ENCODE assay signal across 1 cellular context in the genomic region with DNA sequence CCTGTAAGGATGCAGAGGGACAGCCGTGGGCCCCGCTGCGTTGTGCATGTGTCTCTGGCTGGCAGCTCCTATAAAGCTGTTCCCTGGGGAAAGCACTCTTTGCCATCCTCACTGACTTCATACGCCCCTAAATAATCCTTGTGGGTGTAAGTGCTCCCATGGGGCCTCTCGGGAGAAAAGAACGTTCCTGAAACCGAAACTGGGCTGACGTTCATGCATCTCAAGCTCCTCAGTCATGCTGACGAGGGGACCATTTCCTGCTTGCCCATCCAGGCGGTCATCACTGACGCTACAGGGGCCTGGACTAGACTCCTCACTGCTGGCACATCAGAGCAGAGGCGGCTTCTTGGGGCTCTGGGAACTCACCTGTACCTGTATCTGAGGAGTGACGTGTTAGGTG.
TF ChIP-seq lines count a peak whose summit lies in the region.

No MANE protein-coding gene starts in this region.

TF ChIP-seq in GM12878, 131 proteins besides CTCF, POLR2A, EP300 and RAD21 (continued from another document and continues in another):
- TF ChIP-seq, protein P1, sequence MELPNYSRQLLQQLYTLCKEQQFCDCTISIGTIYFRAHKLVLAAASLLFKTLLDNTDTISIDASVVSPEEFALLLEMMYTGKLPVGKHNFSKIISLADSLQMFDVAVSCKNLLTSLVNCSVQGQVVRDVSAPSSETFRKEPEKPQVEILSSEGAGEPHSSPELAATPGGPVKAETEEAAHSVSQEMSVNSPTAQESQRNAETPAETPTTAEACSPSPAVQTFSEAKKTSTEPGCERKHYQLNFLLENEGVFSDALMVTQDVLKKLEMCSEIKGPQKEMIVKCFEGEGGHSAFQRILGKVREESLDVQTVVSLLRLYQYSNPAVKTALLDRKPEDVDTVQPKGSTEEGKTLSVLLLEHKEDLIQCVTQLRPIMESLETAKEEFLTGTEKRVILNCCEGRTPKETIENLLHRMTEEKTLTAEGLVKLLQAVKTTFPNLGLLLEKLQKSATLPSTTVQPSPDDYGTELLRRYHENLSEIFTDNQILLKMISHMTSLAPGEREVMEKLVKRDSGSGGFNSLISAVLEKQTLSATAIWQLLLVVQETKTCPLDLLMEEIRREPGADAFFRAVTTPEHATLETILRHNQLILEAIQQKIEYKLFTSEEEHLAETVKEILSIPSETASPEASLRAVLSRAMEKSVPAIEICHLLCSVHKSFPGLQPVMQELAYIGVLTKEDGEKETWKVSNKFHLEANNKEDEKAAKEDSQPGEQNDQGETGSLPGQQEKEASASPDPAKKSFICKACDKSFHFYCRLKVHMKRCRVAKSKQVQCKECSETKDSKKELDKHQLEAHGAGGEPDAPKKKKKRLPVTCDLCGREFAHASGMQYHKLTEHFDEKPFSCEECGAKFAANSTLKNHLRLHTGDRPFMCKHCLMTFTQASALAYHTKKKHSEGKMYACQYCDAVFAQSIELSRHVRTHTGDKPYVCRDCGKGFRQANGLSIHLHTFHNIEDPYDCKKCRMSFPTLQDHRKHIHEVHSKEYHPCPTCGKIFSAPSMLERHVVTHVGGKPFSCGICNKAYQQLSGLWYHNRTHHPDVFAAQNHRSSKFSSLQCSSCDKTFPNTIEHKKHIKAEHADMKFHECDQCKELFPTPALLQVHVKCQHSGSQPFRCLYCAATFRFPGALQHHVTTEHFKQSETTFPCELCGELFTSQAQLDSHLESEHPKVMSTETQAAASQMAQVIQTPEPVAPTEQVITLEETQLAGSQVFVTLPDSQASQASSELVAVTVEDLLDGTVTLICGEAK (IDR thresholded peaks at IDR 0.05; ENCODE audit: borderline replicate concordance), result no peak
- TF ChIP-seq SUPT20H (IDR thresholded peaks at IDR 0.05; ENCODE audit: borderline replicate concordance, control insufficient read depth, low read depth, low read length), result no peak
- TF ChIP-seq RUNX3 (IDR thresholded peaks at IDR 0.05; ENCODE audit: low read length), result peak; percentile 61; the same call in 1 of the 2 replicates
- peak; percentile 51; the same call in 1 of the 2 replicates for TF ChIP-seq TCF12 (IDR thresholded peaks at IDR 0.05; ENCODE audit: low read depth, low read length)
- TF ChIP-seq BACH1 (IDR thresholded peaks at IDR 0.05; ENCODE audit: borderline replicate concordance), result no peak
- TF ChIP-seq WRNIP1 (IDR thresholded peaks at IDR 0.05; ENCODE audit: borderline replicate concordance, low read depth, low read length), result no peak
- TF ChIP-seq, protein P2, sequence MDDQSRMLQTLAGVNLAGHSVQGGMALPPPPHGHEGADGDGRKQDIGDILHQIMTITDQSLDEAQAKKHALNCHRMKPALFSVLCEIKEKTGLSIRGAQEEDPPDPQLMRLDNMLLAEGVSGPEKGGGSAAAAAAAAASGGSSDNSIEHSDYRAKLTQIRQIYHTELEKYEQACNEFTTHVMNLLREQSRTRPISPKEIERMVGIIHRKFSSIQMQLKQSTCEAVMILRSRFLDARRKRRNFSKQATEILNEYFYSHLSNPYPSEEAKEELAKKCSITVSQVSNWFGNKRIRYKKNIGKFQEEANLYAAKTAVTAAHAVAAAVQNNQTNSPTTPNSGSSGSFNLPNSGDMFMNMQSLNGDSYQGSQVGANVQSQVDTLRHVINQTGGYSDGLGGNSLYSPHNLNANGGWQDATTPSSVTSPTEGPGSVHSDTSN (IDR thresholded peaks at IDR 0.05; ENCODE audit: insufficient replicate concordance, low read depth, low read length), result no peak
- TF ChIP-seq BRCA1 (IDR thresholded peaks at IDR 0.05; ENCODE audit: low read depth, low read length), result no peak
- TF ChIP-seq, protein P3, sequence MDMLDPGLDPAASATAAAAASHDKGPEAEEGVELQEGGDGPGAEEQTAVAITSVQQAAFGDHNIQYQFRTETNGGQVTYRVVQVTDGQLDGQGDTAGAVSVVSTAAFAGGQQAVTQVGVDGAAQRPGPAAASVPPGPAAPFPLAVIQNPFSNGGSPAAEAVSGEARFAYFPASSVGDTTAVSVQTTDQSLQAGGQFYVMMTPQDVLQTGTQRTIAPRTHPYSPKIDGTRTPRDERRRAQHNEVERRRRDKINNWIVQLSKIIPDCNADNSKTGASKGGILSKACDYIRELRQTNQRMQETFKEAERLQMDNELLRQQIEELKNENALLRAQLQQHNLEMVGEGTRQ (IDR thresholded peaks at IDR 0.05; ENCODE audit: borderline replicate concordance, low read depth, low read length), result no peak
- TF ChIP-seq ZZZ3 (IDR thresholded peaks at IDR 0.05; ENCODE audit: control insufficient read depth, insufficient read length, low read depth), result no peak
- peak; percentile 90 to 93 for TF ChIP-seq IKZF2 (IDR thresholded peaks at IDR 0.05)
- TF ChIP-seq, protein P4, sequence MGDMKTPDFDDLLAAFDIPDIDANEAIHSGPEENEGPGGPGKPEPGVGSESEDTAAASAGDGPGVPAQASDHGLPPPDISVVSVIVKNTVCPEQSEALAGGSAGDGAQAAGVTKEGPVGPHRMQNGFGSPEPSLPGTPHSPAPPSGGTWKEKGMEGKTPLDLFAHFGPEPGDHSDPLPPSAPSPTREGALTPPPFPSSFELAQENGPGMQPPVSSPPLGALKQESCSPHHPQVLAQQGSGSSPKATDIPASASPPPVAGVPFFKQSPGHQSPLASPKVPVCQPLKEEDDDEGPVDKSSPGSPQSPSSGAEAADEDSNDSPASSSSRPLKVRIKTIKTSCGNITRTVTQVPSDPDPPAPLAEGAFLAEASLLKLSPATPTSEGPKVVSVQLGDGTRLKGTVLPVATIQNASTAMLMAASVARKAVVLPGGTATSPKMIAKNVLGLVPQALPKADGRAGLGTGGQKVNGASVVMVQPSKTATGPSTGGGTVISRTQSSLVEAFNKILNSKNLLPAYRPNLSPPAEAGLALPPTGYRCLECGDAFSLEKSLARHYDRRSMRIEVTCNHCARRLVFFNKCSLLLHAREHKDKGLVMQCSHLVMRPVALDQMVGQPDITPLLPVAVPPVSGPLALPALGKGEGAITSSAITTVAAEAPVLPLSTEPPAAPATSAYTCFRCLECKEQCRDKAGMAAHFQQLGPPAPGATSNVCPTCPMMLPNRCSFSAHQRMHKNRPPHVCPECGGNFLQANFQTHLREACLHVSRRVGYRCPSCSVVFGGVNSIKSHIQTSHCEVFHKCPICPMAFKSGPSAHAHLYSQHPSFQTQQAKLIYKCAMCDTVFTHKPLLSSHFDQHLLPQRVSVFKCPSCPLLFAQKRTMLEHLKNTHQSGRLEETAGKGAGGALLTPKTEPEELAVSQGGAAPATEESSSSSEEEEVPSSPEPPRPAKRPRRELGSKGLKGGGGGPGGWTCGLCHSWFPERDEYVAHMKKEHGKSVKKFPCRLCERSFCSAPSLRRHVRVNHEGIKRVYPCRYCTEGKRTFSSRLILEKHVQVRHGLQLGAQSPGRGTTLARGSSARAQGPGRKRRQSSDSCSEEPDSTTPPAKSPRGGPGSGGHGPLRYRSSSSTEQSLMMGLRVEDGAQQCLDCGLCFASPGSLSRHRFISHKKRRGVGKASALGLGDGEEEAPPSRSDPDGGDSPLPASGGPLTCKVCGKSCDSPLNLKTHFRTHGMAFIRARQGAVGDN (IDR thresholded peaks at IDR 0.05), result no peak
- TF ChIP-seq, protein P5, sequence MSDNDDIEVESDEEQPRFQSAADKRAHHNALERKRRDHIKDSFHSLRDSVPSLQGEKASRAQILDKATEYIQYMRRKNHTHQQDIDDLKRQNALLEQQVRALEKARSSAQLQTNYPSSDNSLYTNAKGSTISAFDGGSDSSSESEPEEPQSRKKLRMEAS (IDR thresholded peaks at IDR 0.05; ENCODE audit: low read depth, low read length), result no peak
- TF ChIP-seq, protein P6, sequence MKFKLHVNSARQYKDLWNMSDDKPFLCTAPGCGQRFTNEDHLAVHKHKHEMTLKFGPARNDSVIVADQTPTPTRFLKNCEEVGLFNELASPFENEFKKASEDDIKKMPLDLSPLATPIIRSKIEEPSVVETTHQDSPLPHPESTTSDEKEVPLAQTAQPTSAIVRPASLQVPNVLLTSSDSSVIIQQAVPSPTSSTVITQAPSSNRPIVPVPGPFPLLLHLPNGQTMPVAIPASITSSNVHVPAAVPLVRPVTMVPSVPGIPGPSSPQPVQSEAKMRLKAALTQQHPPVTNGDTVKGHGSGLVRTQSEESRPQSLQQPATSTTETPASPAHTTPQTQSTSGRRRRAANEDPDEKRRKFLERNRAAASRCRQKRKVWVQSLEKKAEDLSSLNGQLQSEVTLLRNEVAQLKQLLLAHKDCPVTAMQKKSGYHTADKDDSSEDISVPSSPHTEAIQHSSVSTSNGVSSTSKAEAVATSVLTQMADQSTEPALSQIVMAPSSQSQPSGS (IDR thresholded peaks at IDR 0.05; ENCODE audit: low read length), result peak; percentile 66; the same call in 1 of the 2 replicates
- TF ChIP-seq IRF4 (IDR thresholded peaks at IDR 0.05; ENCODE audit: low read depth, low read length), result peak; percentile 86
- no peak for TF ChIP-seq KAT2A (conservative IDR thresholded peaks at IDR 0.05; ENCODE audit: control insufficient read depth, low read depth, low read length)
- TF ChIP-seq CHD1 (IDR thresholded peaks at IDR 0.05; ENCODE audit: low read depth, low read length), result no peak
- no peak for TF ChIP-seq RFX5 (IDR thresholded peaks at IDR 0.05; ENCODE audit: low read depth, low read length)
- TF ChIP-seq CBX3 (IDR thresholded peaks at IDR 0.05; ENCODE audit: borderline replicate concordance, low read depth), result no peak
- TF ChIP-seq, protein P7, sequence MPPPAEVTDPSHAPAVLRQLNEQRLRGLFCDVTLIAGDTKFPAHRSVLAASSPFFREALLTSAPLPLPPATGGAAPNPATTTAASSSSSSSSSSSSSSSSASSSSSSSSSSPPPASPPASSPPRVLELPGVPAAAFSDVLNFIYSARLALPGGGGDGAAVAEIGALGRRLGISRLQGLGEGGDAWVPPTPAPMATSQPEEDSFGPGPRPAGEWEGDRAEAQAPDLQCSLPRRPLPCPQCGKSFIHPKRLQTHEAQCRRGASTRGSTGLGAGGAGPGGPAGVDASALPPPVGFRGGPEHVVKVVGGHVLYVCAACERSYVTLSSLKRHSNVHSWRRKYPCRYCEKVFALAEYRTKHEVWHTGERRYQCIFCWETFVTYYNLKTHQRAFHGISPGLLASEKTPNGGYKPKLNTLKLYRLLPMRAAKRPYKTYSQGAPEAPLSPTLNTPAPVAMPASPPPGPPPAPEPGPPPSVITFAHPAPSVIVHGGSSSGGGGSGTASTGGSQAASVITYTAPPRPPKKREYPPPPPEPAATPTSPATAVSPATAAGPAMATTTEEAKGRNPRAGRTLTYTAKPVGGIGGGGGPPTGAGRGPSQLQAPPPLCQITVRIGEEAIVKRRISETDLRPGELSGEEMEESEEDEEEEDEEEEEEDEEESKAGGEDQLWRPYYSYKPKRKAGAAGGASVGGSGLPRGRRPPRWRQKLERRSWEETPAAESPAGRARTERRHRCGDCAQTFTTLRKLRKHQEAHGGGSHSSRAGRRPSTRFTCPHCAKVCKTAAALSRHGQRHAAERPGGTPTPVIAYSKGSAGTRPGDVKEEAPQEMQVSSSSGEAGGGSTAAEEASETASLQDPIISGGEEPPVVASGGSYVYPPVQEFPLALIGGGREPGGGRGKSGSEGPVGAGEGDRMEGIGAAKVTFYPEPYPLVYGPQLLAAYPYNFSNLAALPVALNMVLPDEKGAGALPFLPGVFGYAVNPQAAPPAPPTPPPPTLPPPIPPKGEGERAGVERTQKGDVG (CRISPR knock-in tag; IDR thresholded peaks at IDR 0.05), result no peak
- no peak for TF ChIP-seq FOS (IDR thresholded peaks at IDR 0.05; ENCODE audit: borderline replicate concordance, extremely low read depth, insufficient read length)
- peak; percentile 83 for TF ChIP-seq ATF7 (IDR thresholded peaks at IDR 0.05; ENCODE audit: low read depth)
- TF ChIP-seq RB1 (IDR thresholded peaks at IDR 0.05; ENCODE audit: borderline replicate concordance), result no peak
- TF ChIP-seq CHD4 (IDR thresholded peaks at IDR 0.05), result no peak
- TF ChIP-seq, protein P8, sequence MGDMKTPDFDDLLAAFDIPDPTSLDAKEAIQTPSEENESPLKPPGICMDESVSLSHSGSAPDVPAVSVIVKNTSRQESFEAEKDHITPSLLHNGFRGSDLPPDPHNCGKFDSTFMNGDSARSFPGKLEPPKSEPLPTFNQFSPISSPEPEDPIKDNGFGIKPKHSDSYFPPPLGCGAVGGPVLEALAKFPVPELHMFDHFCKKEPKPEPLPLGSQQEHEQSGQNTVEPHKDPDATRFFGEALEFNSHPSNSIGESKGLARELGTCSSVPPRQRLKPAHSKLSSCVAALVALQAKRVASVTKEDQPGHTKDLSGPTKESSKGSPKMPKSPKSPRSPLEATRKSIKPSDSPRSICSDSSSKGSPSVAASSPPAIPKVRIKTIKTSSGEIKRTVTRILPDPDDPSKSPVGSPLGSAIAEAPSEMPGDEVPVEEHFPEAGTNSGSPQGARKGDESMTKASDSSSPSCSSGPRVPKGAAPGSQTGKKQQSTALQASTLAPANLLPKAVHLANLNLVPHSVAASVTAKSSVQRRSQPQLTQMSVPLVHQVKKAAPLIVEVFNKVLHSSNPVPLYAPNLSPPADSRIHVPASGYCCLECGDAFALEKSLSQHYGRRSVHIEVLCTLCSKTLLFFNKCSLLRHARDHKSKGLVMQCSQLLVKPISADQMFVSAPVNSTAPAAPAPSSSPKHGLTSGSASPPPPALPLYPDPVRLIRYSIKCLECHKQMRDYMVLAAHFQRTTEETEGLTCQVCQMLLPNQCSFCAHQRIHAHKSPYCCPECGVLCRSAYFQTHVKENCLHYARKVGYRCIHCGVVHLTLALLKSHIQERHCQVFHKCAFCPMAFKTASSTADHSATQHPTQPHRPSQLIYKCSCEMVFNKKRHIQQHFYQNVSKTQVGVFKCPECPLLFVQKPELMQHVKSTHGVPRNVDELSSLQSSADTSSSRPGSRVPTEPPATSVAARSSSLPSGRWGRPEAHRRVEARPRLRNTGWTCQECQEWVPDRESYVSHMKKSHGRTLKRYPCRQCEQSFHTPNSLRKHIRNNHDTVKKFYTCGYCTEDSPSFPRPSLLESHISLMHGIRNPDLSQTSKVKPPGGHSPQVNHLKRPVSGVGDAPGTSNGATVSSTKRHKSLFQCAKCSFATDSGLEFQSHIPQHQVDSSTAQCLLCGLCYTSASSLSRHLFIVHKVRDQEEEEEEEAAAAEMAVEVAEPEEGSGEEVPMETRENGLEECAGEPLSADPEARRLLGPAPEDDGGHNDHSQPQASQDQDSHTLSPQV (IDR thresholded peaks at IDR 0.05), result no peak
- TF ChIP-seq MXI1 (IDR thresholded peaks at IDR 0.05; ENCODE audit: low read depth, low read length), result no peak
- no peak for TF ChIP-seq NFXL1 (IDR thresholded peaks at IDR 0.05; ENCODE audit: borderline replicate concordance)
- TF ChIP-seq, protein P9, sequence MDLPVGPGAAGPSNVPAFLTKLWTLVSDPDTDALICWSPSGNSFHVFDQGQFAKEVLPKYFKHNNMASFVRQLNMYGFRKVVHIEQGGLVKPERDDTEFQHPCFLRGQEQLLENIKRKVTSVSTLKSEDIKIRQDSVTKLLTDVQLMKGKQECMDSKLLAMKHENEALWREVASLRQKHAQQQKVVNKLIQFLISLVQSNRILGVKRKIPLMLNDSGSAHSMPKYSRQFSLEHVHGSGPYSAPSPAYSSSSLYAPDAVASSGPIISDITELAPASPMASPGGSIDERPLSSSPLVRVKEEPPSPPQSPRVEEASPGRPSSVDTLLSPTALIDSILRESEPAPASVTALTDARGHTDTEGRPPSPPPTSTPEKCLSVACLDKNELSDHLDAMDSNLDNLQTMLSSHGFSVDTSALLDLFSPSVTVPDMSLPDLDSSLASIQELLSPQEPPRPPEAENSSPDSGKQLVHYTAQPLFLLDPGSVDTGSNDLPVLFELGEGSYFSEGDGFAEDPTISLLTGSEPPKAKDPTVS (IDR thresholded peaks at IDR 0.05; ENCODE audit: low read depth, low read length), result no peak
- no peak for TF ChIP-seq STAT3 (IDR thresholded peaks at IDR 0.05; ENCODE audit: low read depth, low read length)
